Comparison of ENCODE assay signal across 15 cellular contexts in genomic region chr6:107540465-107540857, GRCh38.
DNase-seq lines count a peak whose midpoint lies in the region; FAIRE-seq and TF ChIP-seq lines count a peak whose summit lies in the region.
"Had no signal": no experiment of that assay in that cellular context is flagged by ENCODE, and none has a peak within 500 bp of the region (broad histone marks: within the 10 kb centered on the region; RNA-seq: fewer than 3 reads in every experiment).

No MANE protein-coding gene starts in this region.

- no peak for TF ChIP-seq CTCF in GM20000 (IDR thresholded peaks at IDR 0.05; ENCODE audit: extremely low read depth, missing control alignments)

- no peak overlapping the region for H3K4me3 Mint-ChIP-seq in activated T-cell treated with anti-CD3 and anti-CD28 coated beads, Interleukin-2, amount 50 U/mL, for 24 hours
- H3K4me3 Mint-ChIP-seq: activated naive CD8-positive, alpha-beta T cell treated with anti-CD3 and anti-CD28 coated beads, Interleukin-2, amount 50 U/mL, for 24 hours; naive thymus-derived CD8-positive, alpha-beta T cell had no signal

- peak; percentile 93 for FAIRE-seq in islet of Langerhans (lab: Jason Lieb, UNC)

- peak; percentile 13 for DNase-seq in DMS79 treated with DMSO at 0.1 percent for 48 hours (lab: John Stamatoyannopoulos, UW)
- no peak for DNase-seq in DMS79 (lab: John Stamatoyannopoulos, UW)
- DNase-seq in NCI-H748 (lab: John Stamatoyannopoulos, UW; ENCODE audit: unreplicated experiment) = peak; percentile 86
- peak; percentile 73 for DNase-seq in pons (ENCODE audit: low spot score)
- no peak for DNase-seq in activated T-cell treated with anti-CD3 and anti-CD28 coated beads, Interleukin-2, amount 50 U/mL, for 1 hour
- no peak for DNase-seq in activated T-cell treated with anti-CD3 and anti-CD28 coated beads, Interleukin-2, amount 50 U/mL, for 24 hours
- no peak for DNase-seq in GM20000 (ENCODE audit: low spot score)
- DNase-seq: activated CD4-positive, CD25-positive, alpha-beta regulatory T cell treated with anti-CD3 and anti-CD28 coated beads, Interleukin-2, amount 50 U/mL, for 72 hours; activated naive CD8-positive, alpha-beta T cell treated with anti-CD3 and anti-CD28 coated beads, Interleukin-2, amount 50 U/mL, for 24 hours; DMS 273 treated with DMSO at 0.1 percent for 48 hours; esophagus squamous epithelium; naive thymus-derived CD8-positive, alpha-beta T cell; NCI-H510A; SJCRH30 had no signal

- H3K27ac Mint-ChIP-seq in activated T-cell treated with anti-CD3 and anti-CD28 coated beads, Interleukin-2, amount 50 U/mL, for 24 hours = no peak overlapping the region
- H3K27ac Mint-ChIP-seq: activated naive CD8-positive, alpha-beta T cell treated with anti-CD3 and anti-CD28 coated beads, Interleukin-2, amount 50 U/mL, for 24 hours; naive thymus-derived CD8-positive, alpha-beta T cell had no signal

- no peaks in the 10 kb centered on the region for H3K4me1 Mint-ChIP-seq in activated T-cell treated with anti-CD3 and anti-CD28 coated beads, Interleukin-2, amount 50 U/mL, for 24 hours (ENCODE audit: low read depth)
- H3K4me1 Mint-ChIP-seq: activated naive CD8-positive, alpha-beta T cell treated with anti-CD3 and anti-CD28 coated beads, Interleukin-2, amount 50 U/mL, for 24 hours had no signal

- H3K9me3 Mint-ChIP-seq in activated T-cell treated with anti-CD3 and anti-CD28 coated beads, Interleukin-2, amount 50 U/mL, for 24 hours = no peaks in the 10 kb centered on the region
- H3K9me3 Mint-ChIP-seq: activated naive CD8-positive, alpha-beta T cell treated with anti-CD3 and anti-CD28 coated beads, Interleukin-2, amount 50 U/mL, for 24 hours; naive thymus-derived CD8-positive, alpha-beta T cell had no signal

- H3K27me3 Mint-ChIP-seq in activated T-cell treated with anti-CD3 and anti-CD28 coated beads, Interleukin-2, amount 50 U/mL, for 24 hours = peaks cover 18% of the 10 kb centered on the region

- no peaks in the 10 kb centered on the region for H3K36me3 Mint-ChIP-seq in activated T-cell treated with anti-CD3 and anti-CD28 coated beads, Interleukin-2, amount 50 U/mL, for 24 hours (ENCODE audit: low read depth)
- H3K36me3 Mint-ChIP-seq: naive thymus-derived CD8-positive, alpha-beta T cell had no signal

Comparison
In these comparisons a context has a peak if more than half of its experiments do, and no peak if none do; other contexts are left out.
1. DNase-seq: peak in DMS79 treated with DMSO at 0.1 percent for 48 hours (single experiment), NCI-H748 (single experiment) and pons (single experiment); none in DMS79 (single experiment), activated T-cell treated with anti-CD3 and anti-CD28 coated beads, Interleukin-2, amount 50 U/mL, for 1 hour (single experiment), activated T-cell treated with anti-CD3 and anti-CD28 coated beads, Interleukin-2, amount 50 U/mL, for 24 hours (single experiment) and GM20000 (single experiment).